Comparison of ENCODE assay signal across 21 cellular contexts in genomic region chr1:91053630-91054029, GRCh38.
"Had no signal": no experiment of that assay in that cellular context is flagged by ENCODE, and none has a peak within 500 bp of the region (broad histone marks: within the 10 kb centered on the region; RNA-seq: fewer than 3 reads in every experiment).

No MANE protein-coding gene starts in this region.

- H3K27ac Mint-ChIP-seq: activated CD8-positive, alpha-beta T cell treated with anti-CD3 and anti-CD28 coated beads for 36 hours; activated naive CD8-positive, alpha-beta T cell treated with anti-CD3 and anti-CD28 coated beads for 36 hours; activated T-helper 17 cell treated with anti-CD3 and anti-CD28 coated beads, Interleukin-2, amount 50 U/mL, for 72 hours; naive thymus-derived CD8-positive, alpha-beta T cell; stimulated activated effector memory CD8-positive, alpha-beta T cell treated with anti-CD3 and anti-CD28 coated beads, Interleukin-12 subunit alpha, Interleukin-12 subunit beta, amount 100 ng/mL, for 72 hours had no signal

- H3K9me3 Mint-ChIP-seq: activated CD8-positive, alpha-beta T cell treated with anti-CD3 and anti-CD28 coated beads for 36 hours; activated naive CD8-positive, alpha-beta T cell treated with anti-CD3 and anti-CD28 coated beads for 36 hours; activated T-helper 17 cell treated with anti-CD3 and anti-CD28 coated beads, Interleukin-2, amount 50 U/mL, for 72 hours; naive thymus-derived CD8-positive, alpha-beta T cell; stimulated activated effector memory CD8-positive, alpha-beta T cell treated with anti-CD3 and anti-CD28 coated beads, Interleukin-12 subunit alpha, Interleukin-12 subunit beta, amount 100 ng/mL, for 72 hours had no signal

- H3K36me3 Mint-ChIP-seq: activated naive CD8-positive, alpha-beta T cell treated with anti-CD3 and anti-CD28 coated beads for 36 hours; naive thymus-derived CD8-positive, alpha-beta T cell; stimulated activated effector memory CD8-positive, alpha-beta T cell treated with anti-CD3 and anti-CD28 coated beads, Interleukin-12 subunit alpha, Interleukin-12 subunit beta, amount 100 ng/mL, for 72 hours had no signal

- H3K4me3 Mint-ChIP-seq: activated CD8-positive, alpha-beta T cell treated with anti-CD3 and anti-CD28 coated beads for 36 hours; activated naive CD8-positive, alpha-beta T cell treated with anti-CD3 and anti-CD28 coated beads for 36 hours; activated T-helper 17 cell treated with anti-CD3 and anti-CD28 coated beads, Interleukin-2, amount 50 U/mL, for 72 hours; naive thymus-derived CD8-positive, alpha-beta T cell; stimulated activated effector memory CD8-positive, alpha-beta T cell treated with anti-CD3 and anti-CD28 coated beads, Interleukin-12 subunit alpha, Interleukin-12 subunit beta, amount 100 ng/mL, for 72 hours had no signal

- H3K27me3 Mint-ChIP-seq: activated naive CD8-positive, alpha-beta T cell treated with anti-CD3 and anti-CD28 coated beads for 36 hours; activated T-helper 17 cell treated with anti-CD3 and anti-CD28 coated beads, Interleukin-2, amount 50 U/mL, for 72 hours; naive thymus-derived CD8-positive, alpha-beta T cell had no signal

- FAIRE-seq: islet of Langerhans, small intestine had no signal

- DNase-seq: activated CD4-positive, alpha-beta T cell treated with anti-CD3 and anti-CD28 coated beads for 48 hours; activated CD4-positive, CD25-positive, alpha-beta regulatory T cell; activated CD8-positive, alpha-beta T cell treated with anti-CD3 and anti-CD28 coated beads for 36 hours; activated naive CD4-positive, alpha-beta T cell; activated naive CD8-positive, alpha-beta T cell treated with anti-CD3 and anti-CD28 coated beads for 36 hours; activated T-cell treated with anti-CD3 and anti-CD28 coated beads, Interleukin-2, amount 50 U/mL, for 1 hour; amniotic stem cell; dermis blood vessel endothelial cell; effector memory CD4-positive, alpha-beta T cell; foreskin fibroblast; left cardiac atrium; mesendoderm; naive thymus-derived CD8-positive, alpha-beta T cell; ovary; right lobe of liver; small intestine; stimulated activated CD4-positive, alpha-beta T cell treated with anti-CD3 and anti-CD28 coated beads, Interleukin-4, amount 100 ng/mL, for 1 hour; T-helper 9 cell had no signal

- H3K4me1 Mint-ChIP-seq: activated naive CD8-positive, alpha-beta T cell treated with anti-CD3 and anti-CD28 coated beads for 36 hours; activated T-helper 17 cell treated with anti-CD3 and anti-CD28 coated beads, Interleukin-2, amount 50 U/mL, for 72 hours; stimulated activated effector memory CD8-positive, alpha-beta T cell treated with anti-CD3 and anti-CD28 coated beads, Interleukin-12 subunit alpha, Interleukin-12 subunit beta, amount 100 ng/mL, for 72 hours had no signal

- ATAC-seq: activated CD8-positive, alpha-beta T cell treated with anti-CD3 and anti-CD28 coated beads for 36 hours; activated T-helper 17 cell treated with anti-CD3 and anti-CD28 coated beads, Interleukin-2, amount 50 U/mL, for 72 hours; left cardiac atrium; naive thymus-derived CD8-positive, alpha-beta T cell; right lobe of liver; stimulated activated effector memory CD8-positive, alpha-beta T cell treated with anti-CD3 and anti-CD28 coated beads, Interleukin-12 subunit alpha, Interleukin-12 subunit beta, amount 100 ng/mL, for 72 hours had no signal
